15 cellular contexts compared by ENCODE assay signal in the genomic region with DNA sequence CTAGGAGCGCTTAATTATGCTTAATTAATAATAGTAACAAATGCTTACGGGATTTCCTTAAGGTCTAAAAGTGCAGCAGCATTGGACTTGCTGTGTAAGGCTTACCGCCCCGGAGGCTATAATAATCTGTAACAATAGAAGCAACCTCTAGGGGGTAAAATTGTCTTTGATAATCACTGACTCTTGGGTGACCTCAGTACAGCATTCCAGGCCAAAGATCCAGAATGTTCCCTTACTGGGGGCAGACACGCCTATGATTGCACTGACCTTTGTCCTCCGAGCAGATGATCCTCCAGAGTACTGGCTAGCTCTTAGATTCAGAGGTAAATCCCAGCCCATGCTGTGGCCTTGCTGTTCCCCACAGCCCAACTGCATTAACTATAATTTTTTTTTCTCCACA. TPM values are rescaled to one million over a fixed set of nuclear protein-coding genes. Genes with fewer than 3 reads are reported as not detected.
DNase-seq lines count a peak whose midpoint lies in the region; ATAC-seq, FAIRE-seq and TF ChIP-seq lines count a peak whose summit lies in the region.
"Had no signal": no experiment of that assay in that cellular context is flagged by ENCODE, and none has a peak within 500 bp of the region (broad histone marks: within the 10 kb centered on the region; RNA-seq: fewer than 3 reads in every experiment).

No MANE protein-coding gene starts in this region.

- peaks cover 38% of the 10 kb centered on the region for H3K36me3 ChIP-seq in K562 (ENCODE audit: control insufficient read depth, insufficient read depth, low read length)
- H3K36me3 ChIP-seq in left lung, result peaks cover 0 to 46% of the 10 kb centered on the region in 2 donors
- H3K36me3 ChIP-seq in upper lobe of right lung, result peaks cover 43% of the 10 kb centered on the region

- intact Hi-C loops in K562 (cut with micrococcal nuclease), result no loop called here
- intact Hi-C loops in left lung (cut with DNase I), result no loop called here
- intact Hi-C loops in upper lobe of right lung (cut with DNase I), result no loop called here

- H3K4me2 ChIP-seq in K562 (ENCODE audit: insufficient read depth, low read length), result no peak overlapping the region

- H3K79me2 ChIP-seq in K562 (ENCODE audit: control insufficient read depth, insufficient read depth, low read length), result no peaks in the 10 kb centered on the region

- no peak for TF ChIP-seq EP300 in K562 (IDR thresholded peaks at IDR 0.05; ENCODE audit: low read length)

- H3K4me3 ChIP-seq in K562 (no peak overlapping the region), left lung (no peak overlapping the region), upper lobe of right lung (no peak overlapping the region)

- peak; percentile 77 for ATAC-seq in K562
- peak; percentile 33 for ATAC-seq in left lung
- ATAC-seq in upper lobe of right lung, result peak; percentile 78
- no peak for ATAC-seq in GM19328 (IDR thresholded peaks at IDR 0.05; ENCODE audit: unreplicated experiment)
- ATAC-seq: naive thymus-derived CD8-positive, alpha-beta T cell had no signal

- no peak for TF ChIP-seq POLR2A in K562 (conservative IDR thresholded peaks at IDR 0.05)

- CTCF ChIA-PET in K562 (lab: Yijun Ruan, JAX; ENCODE audit: low intra/inter-chr PET ratio), result no interaction called here

- POLR2A ChIA-PET in K562 (lab: Yijun Ruan, JAX), result no interaction called here

- no peaks in the 10 kb centered on the region for H3K9me1 ChIP-seq in K562 (ENCODE audit: control insufficient read depth, insufficient read depth, low read length)

- H4K20me1 ChIP-seq in K562 (replicated peaks; ENCODE audit: control insufficient read depth, insufficient read depth, low read length), result no peaks in the 10 kb centered on the region

- no peaks in the 10 kb centered on the region for H3K9me3 ChIP-seq in K562 (replicated peaks; ENCODE audit: control insufficient read depth, insufficient read depth, low read depth, low read length)
- H3K9me3 ChIP-seq in left lung, result no peaks in the 10 kb centered on the region
- no peaks in the 10 kb centered on the region for H3K9me3 ChIP-seq in upper lobe of right lung

- no peak overlapping the region for H3K27ac ChIP-seq in K562 (ENCODE audit: extremely low read depth, low read depth, low read length)
- peak overlapping the region; percentile 19 to 21 for H3K27ac ChIP-seq in left lung
- H3K27ac ChIP-seq in upper lobe of right lung, result peak overlapping the region; percentile 61

- WGBS in K562 (ENCODE audit: insufficient coverage, low coverage, missing lambda C conversion rate), result 77% methylated on average over 6 of the region's 6 CpGs

- no peak for TF ChIP-seq RAD21 in K562 (CRISPR knock-in tag; conservative IDR thresholded peaks at IDR 0.05 in 1 of 2, IDR thresholded peaks at IDR 0.05 in 1 of 2)

- H2AFZ ChIP-seq in K562 (ENCODE audit: low read depth, low read length), result no peak overlapping the region

- in situ Hi-C loops in K562 (cut with MboI), result no loop called here

- DNase-seq in NCI-H146 (lab: John Stamatoyannopoulos, UW) (peak; percentile 8), NCI-H146 treated with DMSO at 0.1 percent for 48 hours (lab: John Stamatoyannopoulos, UW; ENCODE audit: unreplicated experiment) (no peak), K562 (ENCODE audit: extremely low read depth in 1 of 4, low spot score in 3 of 4) (peak in 2 of 4 experiments; percentile 14 to 16), left lung (no peak), upper lobe of right lung (no peak), SKM-1 (lab: John Stamatoyannopoulos, UW; ENCODE audit: unreplicated experiment) (no peak), NCI-H1105 (lab: John Stamatoyannopoulos, UW) (no peak)
- DNase-seq: activated CD4-positive, alpha-beta T cell treated with anti-CD3 and anti-CD28 coated beads, Interleukin-2, amount 50 U/mL, for 4 hours; cerebellar nuclear complex; naive thymus-derived CD8-positive, alpha-beta T cell; NCI-H2107; OCI-M1 had no signal

- H3K4me1 ChIP-seq in K562 (replicated peaks in 1 of 2; ENCODE audit: control insufficient read depth in 2 of 2, insufficient read depth in 2 of 2, low read length in 2 of 2), result no peaks in the 10 kb centered on the region
- peaks cover 0 to 4% of the 10 kb centered on the region in 2 donors for H3K4me1 ChIP-seq in left lung
- H3K4me1 ChIP-seq in upper lobe of right lung, result peaks cover 4% of the 10 kb centered on the region

- H3K27me3 ChIP-seq in K562 (ENCODE audit: control insufficient read depth in 2 of 2, insufficient read depth in 2 of 2, low read length in 2 of 2), result peaks cover 0 to 1% of the 10 kb centered on the region in 2 experiments; a peak in 1 of 5 replicates
- no peaks in the 10 kb centered on the region for H3K27me3 ChIP-seq in left lung
- H3K27me3 ChIP-seq in upper lobe of right lung, result no peaks in the 10 kb centered on the region

- TF ChIP-seq CTCF in K562 (IDR thresholded peaks at IDR 0.05 in 2 of 3, conservative IDR thresholded peaks at IDR 0.05 in 1 of 3; ENCODE audit: insufficient read depth in 2 of 3, low read depth in 1 of 3, low read length in 3 of 3), result peak in 1 of 3 experiments; percentile 19; a peak in 1 of 6 replicates
- TF ChIP-seq CTCF in left lung (IDR thresholded peaks at IDR 0.05), result no peak
- peak; percentile 30 for TF ChIP-seq CTCF in upper lobe of right lung (IDR thresholded peaks at IDR 0.05)

- FAIRE-seq in K562 (lab: Jason Lieb, UNC), result peak; percentile 46
- FAIRE-seq: A204.1 had no signal

- no TSS peak for BruUV-seq in K562 (replicated peaks; lab: Mats Ljungman, UMichigan)

- H3K9ac ChIP-seq in K562 (ENCODE audit: insufficient read depth in 1 of 2, low read depth in 2 of 2, low read length in 2 of 2), result no peak overlapping the region

TF ChIP-seq in K562, 482 proteins besides CTCF, POLR2A, EP300 and RAD21 (continues in another document):
- TF ChIP-seq ZFX (CRISPR knock-in tag; IDR thresholded peaks at IDR 0.05) (no peak), ZNF699 (CRISPR knock-in tag; IDR thresholded peaks at IDR 0.05; ENCODE audit: insufficient replicate concordance) (no peak), HMBOX1 (IDR thresholded peaks at IDR 0.05) (no peak), CHCHD3 (CRISPR knock-in tag; IDR thresholded peaks at IDR 0.05) (no peak)

RNA-seq across cellular contexts. Expression of gene LSM6, which starts 16.5 kb away (rescaled TPM):
- 28.4 and 35.2 TPM in 2 replicates for total RNA-seq in K562 (2011; cell fraction: chromatin; rRNA removed; ENCODE audit: low replicate concordance)
- 30.4 and 32.6 TPM in 2 replicates for total RNA-seq in K562 (2011; cell fraction: nucleolus; rRNA removed)
- total RNA-seq in K562 (2011; cell fraction: nucleoplasm; rRNA removed), result 43.6 and 64.9 TPM in 2 replicates
- 64.4 and 83.2 TPM in 2 replicates for total RNA-seq in K562 (2014; rRNA removed)
- total RNA-seq in K562 (2014; rRNA removed; fragmentation: Illumina TruSeq; extraction: Trizol), result 86.6 and 102 TPM in 2 replicates
- total RNA-seq in K562 (2015; rRNA removed; fragmentation: Illumina TruSeq; extraction: Trizol), result 144 and 150 TPM in 2 replicates
- total RNA-seq in K562 (2021), result 38.7 and 42.1 TPM in 2 replicates
- 17.5 and 39.9 TPM in 2 replicates for polyA plus RNA-seq in K562 (2011; rRNA removed)
- 11.3 and 26.1 TPM in 2 replicates for polyA plus RNA-seq in K562 (2011; cell fraction: cytosol; rRNA removed)
- 21.1 and 25.3 TPM in 2 replicates for polyA plus RNA-seq in K562 (2011; cell fraction: nucleus; rRNA removed)
- 32.3 and 93.3 TPM in 2 replicates for polyA plus RNA-seq in K562 (2012)
- polyA plus RNA-seq in K562 (2014; fragmentation: Illumina TruSeq; extraction: Trizol), result 102 TPM in 2 replicates
- 100 to 1,000 TPM in 1 of 2 experiments, 10 to 100 TPM in 1; 97.4 to 111 TPM for polyA plus RNA-seq in K562 (2014; fragmentation: Nextera tagmentation; extraction: Ambion mirVana)
- 99.8 and 110 TPM in 2 replicates for polyA plus RNA-seq in K562 (2014; rRNA removed)
- polyA minus RNA-seq in K562 (2011; rRNA and poly(A)+ RNA removed), result 23.0 and 26.0 TPM in 2 replicates
- 7.1 and 12.3 TPM in 2 replicates for polyA minus RNA-seq in K562 (2011; cell fraction: cytosol; rRNA and poly(A)+ RNA removed)
- 51.4 and 69.4 TPM in 2 replicates for polyA minus RNA-seq in K562 (2011; cell fraction: nucleus; rRNA and poly(A)+ RNA removed)
- 10 to 100 TPM; 21.8 to 33.9 TPM for total RNA-seq in left lung
- total RNA-seq in upper lobe of right lung, result 31.8 TPM

RNA-seq across cellular contexts. Expression of gene REELD1, which starts 22.3 kb away (rescaled TPM):
- not detected in 2 replicates for total RNA-seq in K562 (2011; cell fraction: chromatin; rRNA removed; ENCODE audit: low replicate concordance)
- not detected in 2 replicates for total RNA-seq in K562 (2011; cell fraction: nucleolus; rRNA removed)
- total RNA-seq in K562 (2011; cell fraction: nucleoplasm; rRNA removed), result not detected in 2 replicates
- total RNA-seq in K562 (2014; rRNA removed), result not detected in 2 replicates
- not detected in 2 replicates for total RNA-seq in K562 (2014; rRNA removed; fragmentation: Illumina TruSeq; extraction: Trizol)
- not detected in 2 replicates for total RNA-seq in K562 (2015; rRNA removed; fragmentation: Illumina TruSeq; extraction: Trizol)
- not detected in 2 replicates for total RNA-seq in K562 (2021)
- polyA plus RNA-seq in K562 (2011; rRNA removed), result 0.03 TPM in 1 of 2 replicates, not detected in the other
- not detected in 2 replicates for polyA plus RNA-seq in K562 (2011; cell fraction: cytosol; rRNA removed)
- 0.07 TPM in 1 of 2 replicates, not detected in the other for polyA plus RNA-seq in K562 (2011; cell fraction: nucleus; rRNA removed)
- 0.12 TPM in 1 of 2 replicates, not detected in the other for polyA plus RNA-seq in K562 (2012)
- polyA plus RNA-seq in K562 (2014; fragmentation: Illumina TruSeq; extraction: Trizol), result not detected in 2 replicates
- polyA plus RNA-seq in K562 (2014; fragmentation: Nextera tagmentation; extraction: Ambion mirVana), result not detected
- not detected in 2 replicates for polyA plus RNA-seq in K562 (2014; rRNA removed)
- polyA minus RNA-seq in K562 (2011; rRNA and poly(A)+ RNA removed), result not detected in 2 replicates
- polyA minus RNA-seq in K562 (2011; cell fraction: cytosol; rRNA and poly(A)+ RNA removed), result not detected in 2 replicates
- not detected in 2 replicates for polyA minus RNA-seq in K562 (2011; cell fraction: nucleus; rRNA and poly(A)+ RNA removed)
- under 1 TPM in 1 of 2 donors, not detected in 1; 0.13 TPM for total RNA-seq in left lung
- total RNA-seq in upper lobe of right lung, result 0.29 TPM
- total RNA-seq: fibroblast of lung had no signal
- polyA plus RNA-seq: fibroblast of lung; naive thymus-derived CD8-positive, alpha-beta T cell had no signal
